ENCODE assay signal across 19 cellular contexts in genomic region chr22:36619797-36620390, GRCh38.
DNase-seq lines count a peak whose midpoint lies in the region; ATAC-seq, FAIRE-seq and TF ChIP-seq lines count a peak whose summit lies in the region.
"Had no signal": no experiment of that assay in that cellular context is flagged by ENCODE, and none has a peak within 500 bp of the region (broad histone marks: within the 10 kb centered on the region; RNA-seq: fewer than 3 reads in every experiment).

No MANE protein-coding gene starts in this region.

- H3K36me3 ChIP-seq in HepG2 (replicated peaks in 1 of 2; ENCODE audit: control insufficient read depth in 1 of 2, insufficient read depth in 2 of 2, low read length in 2 of 2) (no peaks in the 10 kb centered on the region), right lobe of liver (no peaks in the 10 kb centered on the region), PC-3 (ENCODE audit: low read depth, low read length) (no peaks in the 10 kb centered on the region)

- H3K9ac ChIP-seq in HepG2 (ENCODE audit: insufficient read depth, low read depth, low read length): no peak overlapping the region
- no peak overlapping the region for H3K9ac ChIP-seq in PC-3 (ENCODE audit: low read length)

- H3K9me3 Mint-ChIP-seq in CD4-positive, alpha-beta T cell: no peaks in the 10 kb centered on the region

- no peaks in the 10 kb centered on the region for H3F3A ChIP-seq in PC-3 (ENCODE audit: low read length, unreplicated experiment)

- peaks cover 1 to 25% of the 10 kb centered on the region in 2 experiments; a peak in 3 of 5 replicates for H3K27me3 ChIP-seq in HepG2 (ENCODE audit: control insufficient read depth in 1 of 2, insufficient read depth in 2 of 2, low read length in 2 of 2)
- no peaks in the 10 kb centered on the region for H3K27me3 ChIP-seq in right lobe of liver
- H3K27me3 ChIP-seq in PC-3 (ENCODE audit: low read length): no peaks in the 10 kb centered on the region
- peaks cover 26% of the 10 kb centered on the region for H3K27me3 ChIP-seq in CD4-positive, alpha-beta T cell (ENCODE audit: control insufficient read depth, insufficient read depth, low read length)

- TF ChIP-seq EP300 in HepG2 (IDR thresholded peaks at IDR 0.05; ENCODE audit: low read depth in 2 of 2, low read length in 2 of 2): no peak
- TF ChIP-seq EP300 in HepG2 (CRISPR knock-in tag; IDR thresholded peaks at IDR 0.05; ENCODE audit: borderline replicate concordance): no peak

- CTCF ChIA-PET in HepG2 (lab: Yijun Ruan, JAX; ENCODE audit: low intra/inter-chr PET ratio, low total read pairs) (no interaction called here), PC-3 (lab: Charles Lee) (no interaction called here)
- CTCF ChIA-PET in CD4-positive, alpha-beta T cell (lab: Charles Lee): no interaction called here

- TF ChIP-seq CTCF in HepG2 (CRISPR knock-in tag; IDR thresholded peaks at IDR 0.05) (no peak), right lobe of liver (IDR thresholded peaks at IDR 0.05) (no peak), PC-3 (conservative IDR thresholded peaks at IDR 0.05; ENCODE audit: low read depth, low read length) (no peak)
- no peak for TF ChIP-seq CTCF in CD4-positive, alpha-beta T cell (IDR thresholded peaks at IDR 0.05)

- H3K9me3 ChIP-seq in HepG2 (ENCODE audit: low read length) (no peaks in the 10 kb centered on the region), right lobe of liver (no peaks in the 10 kb centered on the region), PC-3 (ENCODE audit: low read length) (no peaks in the 10 kb centered on the region)
- H3K9me3 ChIP-seq in CD4-positive, alpha-beta T cell (ENCODE audit: control insufficient read depth, low read length): peaks cover 9% of the 10 kb centered on the region

- H3K4me3 ChIP-seq in HepG2 (replicated peaks in 1 of 3; ENCODE audit: insufficient read depth in 1 of 3, low read depth in 2 of 3, low read length in 3 of 3) (no peak overlapping the region), right lobe of liver (no peak overlapping the region), PC-3 (ENCODE audit: low read length) (no peak overlapping the region)

- no peaks in the 10 kb centered on the region for H3K4me1 ChIP-seq in HepG2 (ENCODE audit: insufficient read depth, low read length)
- H3K4me1 ChIP-seq in right lobe of liver: no peaks in the 10 kb centered on the region
- H3K4me1 ChIP-seq in PC-3 (ENCODE audit: insufficient read depth, low read length): peaks cover 6% of the 10 kb centered on the region; the same call in 1 of the 2 replicates

- intact Hi-C loops in HepG2 (cut with micrococcal nuclease; ENCODE audit: unreplicated experiment) (no loop called here), right lobe of liver (cut with DNase I) (no loop called here), PC-3 (cut with micrococcal nuclease) (no loop called here)
- intact Hi-C loops in CD4-positive, alpha-beta T cell (cut with DNase I, micrococcal nuclease): no loop called here

- H4K20me1 ChIP-seq in HepG2 (ENCODE audit: insufficient read depth, low read length) (no peaks in the 10 kb centered on the region), PC-3 (ENCODE audit: low read length) (no peaks in the 10 kb centered on the region)

- H2AFZ ChIP-seq in HepG2 (ENCODE audit: low read length) (no peak overlapping the region), PC-3 (ENCODE audit: low read length) (no peak overlapping the region)

- TF ChIP-seq POLR2A in HepG2 (IDR thresholded peaks at IDR 0.05; ENCODE audit: insufficient read depth in 1 of 2, low read depth in 2 of 2, low read length in 2 of 2) (no peak), right lobe of liver (IDR thresholded peaks at IDR 0.05) (no peak)

- H3K27ac Mint-ChIP-seq in CD4-positive, alpha-beta T cell: no peak overlapping the region
- H3K27ac Mint-ChIP-seq: CD4-positive, CD25-positive, alpha-beta regulatory T cell had no signal

- in situ Hi-C loops in HepG2 (cut with HindIII; ENCODE audit: extremely low pct_ligation_motif_present, low pct_unique_long_range_greater_than_20kb): no loop called here

- TF ChIP-seq RAD21 in HepG2 (CRISPR knock-in tag; IDR thresholded peaks at IDR 0.05): no peak

- H3K4me2 ChIP-seq in HepG2 (ENCODE audit: low read depth, low read length) (no peak overlapping the region), PC-3 (ENCODE audit: low read length) (peak overlapping the region; percentile 34; the same call in 1 of the 2 replicates)

- no peaks in the 10 kb centered on the region for H3K4me1 Mint-ChIP-seq in CD4-positive, alpha-beta T cell (ENCODE audit: low read depth)
- H3K4me1 Mint-ChIP-seq: CD4-positive, CD25-positive, alpha-beta regulatory T cell had no signal

- H3K9me2 ChIP-seq in PC-3 (replicated peaks; ENCODE audit: low read length): no peaks in the 10 kb centered on the region

- peaks cover 65% of the 10 kb centered on the region for H3K27me3 Mint-ChIP-seq in CD4-positive, alpha-beta T cell

- H3K79me2 ChIP-seq in HepG2 (ENCODE audit: insufficient read depth, low read length): no peaks in the 10 kb centered on the region
- H3K79me2 ChIP-seq in PC-3 (ENCODE audit: low read length): no peaks in the 10 kb centered on the region

- WGBS in HepG2 (ENCODE audit: low lambda C conversion rate): 5% methylated on average over 5 of the region's 8 CpGs
- 17% methylated on average over 8 of the region's 8 CpGs for WGBS in right lobe of liver (ENCODE audit: insufficient coverage, low coverage, low lambda C conversion rate, missing lambda C conversion rate)

- DNase-seq in HepG2 (ENCODE audit: low spot score) (no peak), right lobe of liver (no peak), PC-3 (peak; percentile 37), NCI-H226 (no peak), Kasumi-1 (lab: John Stamatoyannopoulos, UW) (no peak)
- no peak for DNase-seq in CD4-positive, alpha-beta T cell
- DNase-seq: ACHN; Calu3; CD4-positive, CD25-positive, alpha-beta regulatory T cell; DND-41; GDM1; NCI-H1930; NCI-H345; NCI-H748 treated with DMSO at 0.1 percent for 48 hours; SHP77 treated with DMSO at 0.1 percent for 48 hours; SW 1271 had no signal

- H3K4me3 Mint-ChIP-seq in CD4-positive, alpha-beta T cell: no peak overlapping the region
- H3K4me3 Mint-ChIP-seq: CD4-positive, CD25-positive, alpha-beta regulatory T cell had no signal

- no peak for FAIRE-seq in HepG2 (lab: Jason Lieb, UNC)
- FAIRE-seq: GM12892, H54 had no signal

- BruUV-seq in HepG2 (replicated peaks; lab: Mats Ljungman, UMichigan): no TSS peak
- BruUV-seq in PC-3 (replicated peaks; lab: Mats Ljungman, UMichigan): no TSS peak

- H3K36me3 Mint-ChIP-seq in CD4-positive, alpha-beta T cell (ENCODE audit: low read depth): no peaks in the 10 kb centered on the region
- H3K36me3 Mint-ChIP-seq: CD4-positive, CD25-positive, alpha-beta regulatory T cell had no signal

- H3K27ac ChIP-seq in HepG2 (ENCODE audit: extremely low read length, insufficient read depth, low read length) (no peak overlapping the region), right lobe of liver (no peak overlapping the region), PC-3 (ENCODE audit: low read length) (no peak overlapping the region)
- H3K27ac ChIP-seq in CD4-positive, alpha-beta T cell (ENCODE audit: low read depth, low read length): no peak overlapping the region

- POLR2A ChIA-PET in HepG2 (lab: Yijun Ruan, JAX) (no interaction called here), PC-3 (lab: Charles Lee; ENCODE audit: unreplicated experiment) (no interaction called here)
- POLR2A ChIA-PET in CD4-positive, alpha-beta T cell (lab: Charles Lee): no interaction called here

- ATAC-seq in HepG2 (no peak), right lobe of liver (no peak), PC-3 (peak; percentile 81), esophagus mucosa (peak; percentile 68)
- ATAC-seq in CD4-positive, alpha-beta T cell (ENCODE audit: poor library complexity): no peak

TF ChIP-seq in HepG2, 621 proteins besides CTCF, POLR2A, EP300 and RAD21:
- TF ChIP-seq ZNF652 (CRISPR knock-in tag; IDR thresholded peaks at IDR 0.05; ENCODE audit: borderline replicate concordance, low read depth): peak; percentile 60
- TF ChIP-seq CHD2 (IDR thresholded peaks at IDR 0.05; ENCODE audit: low read depth, low read length): no peak
- TF ChIP-seq IRF9 (CRISPR knock-in tag; IDR thresholded peaks at IDR 0.05; ENCODE audit: borderline replicate concordance): no peak
- TF ChIP-seq FOXM1 (CRISPR knock-in tag; IDR thresholded peaks at IDR 0.05): no peak
TF ChIP-seq in HepG2: peak in this region for 1.

Comparison
In these comparisons a context has a peak if more than half of its experiments do, and no peak if none do; other contexts are left out.
1. ATAC-seq: peak in PC-3 (single experiment) and esophagus mucosa (single experiment); none in HepG2 (single experiment), right lobe of liver (0 of 4) and CD4-positive, alpha-beta T cell (single experiment).